1 cellular context compared by ENCODE assay signal in the genomic region with DNA sequence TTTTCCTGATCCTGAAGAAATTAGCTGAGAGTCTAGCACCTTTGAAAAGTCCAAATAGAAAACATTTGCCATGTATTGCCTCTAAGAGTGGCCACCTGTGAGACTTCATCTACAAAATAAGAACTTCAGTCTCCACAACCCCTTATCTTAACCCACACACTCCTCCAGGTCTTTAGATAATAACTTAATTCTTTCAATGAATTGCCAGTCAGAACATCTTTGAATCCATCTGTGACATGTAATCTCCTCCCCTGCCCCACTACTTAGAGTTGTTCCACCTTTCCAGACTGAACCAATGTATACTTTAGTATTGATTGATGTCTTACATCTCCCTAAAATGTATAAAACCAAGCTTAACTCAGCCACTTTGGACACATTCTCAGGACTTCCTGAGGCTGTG.
TF ChIP-seq lines count a peak whose summit lies in the region.

No MANE protein-coding gene starts in this region.

TF ChIP-seq in K562, 482 proteins besides CTCF, POLR2A, EP300 and RAD21 (continued from another document and continues in another):
- no peak for TF ChIP-seq SETDB1 (IDR thresholded peaks at IDR 0.05; ENCODE audit: low read length)
- TF ChIP-seq ZEB2 (IDR thresholded peaks at IDR 0.05), result peak; percentile 69; the same call in 1 of the 2 replicates
- no peak for TF ChIP-seq RNF219 (CRISPR knock-in tag; IDR thresholded peaks at IDR 0.05)
- TF ChIP-seq TCF3 (CRISPR knock-in tag; IDR thresholded peaks at IDR 0.05), result peak; percentile 85
- no peak for TF ChIP-seq ARID2 (IDR thresholded peaks at IDR 0.05)
- peak; percentile 59; the same call in 1 of the 2 replicates for TF ChIP-seq SMAD4 (CRISPR knock-in tag; conservative IDR thresholded peaks at IDR 0.05)
- TF ChIP-seq PRPF4 (IDR thresholded peaks at IDR 0.05; ENCODE audit: insufficient read depth, low read depth, low read length, poor library complexity, severe bottlenecking), result no peak
- TF ChIP-seq EHMT2 (IDR thresholded peaks at IDR 0.05), result no peak
- TF ChIP-seq, protein P1, sequence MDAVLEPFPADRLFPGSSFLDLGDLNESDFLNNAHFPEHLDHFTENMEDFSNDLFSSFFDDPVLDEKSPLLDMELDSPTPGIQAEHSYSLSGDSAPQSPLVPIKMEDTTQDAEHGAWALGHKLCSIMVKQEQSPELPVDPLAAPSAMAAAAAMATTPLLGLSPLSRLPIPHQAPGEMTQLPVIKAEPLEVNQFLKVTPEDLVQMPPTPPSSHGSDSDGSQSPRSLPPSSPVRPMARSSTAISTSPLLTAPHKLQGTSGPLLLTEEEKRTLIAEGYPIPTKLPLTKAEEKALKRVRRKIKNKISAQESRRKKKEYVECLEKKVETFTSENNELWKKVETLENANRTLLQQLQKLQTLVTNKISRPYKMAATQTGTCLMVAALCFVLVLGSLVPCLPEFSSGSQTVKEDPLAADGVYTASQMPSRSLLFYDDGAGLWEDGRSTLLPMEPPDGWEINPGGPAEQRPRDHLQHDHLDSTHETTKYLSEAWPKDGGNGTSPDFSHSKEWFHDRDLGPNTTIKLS (IDR thresholded peaks at IDR 0.05; ENCODE audit: borderline replicate concordance, low read depth), result no peak
- no peak for TF ChIP-seq XRCC5 (IDR thresholded peaks at IDR 0.05; ENCODE audit: low read depth, low read length)
- no peak for TF ChIP-seq MCM2 (IDR thresholded peaks at IDR 0.05; ENCODE audit: low read depth)
- no peak for TF ChIP-seq CCAR2 (IDR thresholded peaks at IDR 0.05; ENCODE audit: low read depth, low read length)
- TF ChIP-seq, protein P2, sequence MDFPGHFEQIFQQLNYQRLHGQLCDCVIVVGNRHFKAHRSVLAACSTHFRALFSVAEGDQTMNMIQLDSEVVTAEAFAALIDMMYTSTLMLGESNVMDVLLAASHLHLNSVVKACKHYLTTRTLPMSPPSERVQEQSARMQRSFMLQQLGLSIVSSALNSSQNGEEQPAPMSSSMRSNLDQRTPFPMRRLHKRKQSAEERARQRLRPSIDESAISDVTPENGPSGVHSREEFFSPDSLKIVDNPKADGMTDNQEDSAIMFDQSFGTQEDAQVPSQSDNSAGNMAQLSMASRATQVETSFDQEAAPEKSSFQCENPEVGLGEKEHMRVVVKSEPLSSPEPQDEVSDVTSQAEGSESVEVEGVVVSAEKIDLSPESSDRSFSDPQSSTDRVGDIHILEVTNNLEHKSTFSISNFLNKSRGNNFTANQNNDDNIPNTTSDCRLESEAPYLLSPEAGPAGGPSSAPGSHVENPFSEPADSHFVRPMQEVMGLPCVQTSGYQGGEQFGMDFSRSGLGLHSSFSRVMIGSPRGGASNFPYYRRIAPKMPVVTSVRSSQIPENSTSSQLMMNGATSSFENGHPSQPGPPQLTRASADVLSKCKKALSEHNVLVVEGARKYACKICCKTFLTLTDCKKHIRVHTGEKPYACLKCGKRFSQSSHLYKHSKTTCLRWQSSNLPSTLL (IDR thresholded peaks at IDR 0.05), result no peak
- TF ChIP-seq TAF9B (IDR thresholded peaks at IDR 0.05; ENCODE audit: partially characterized antibody), result no peak
- TF ChIP-seq FOXM1 (IDR thresholded peaks at IDR 0.05; ENCODE audit: low read depth), result peak; percentile 75
- no peak for TF ChIP-seq FOXM1 (CRISPR knock-in tag; IDR thresholded peaks at IDR 0.05; ENCODE audit: low read depth)
- TF ChIP-seq TAL1 (IDR thresholded peaks at IDR 0.05), result peak; percentile 90
- TF ChIP-seq ZBED1 (IDR thresholded peaks at IDR 0.05), result no peak
- TF ChIP-seq, protein P3, sequence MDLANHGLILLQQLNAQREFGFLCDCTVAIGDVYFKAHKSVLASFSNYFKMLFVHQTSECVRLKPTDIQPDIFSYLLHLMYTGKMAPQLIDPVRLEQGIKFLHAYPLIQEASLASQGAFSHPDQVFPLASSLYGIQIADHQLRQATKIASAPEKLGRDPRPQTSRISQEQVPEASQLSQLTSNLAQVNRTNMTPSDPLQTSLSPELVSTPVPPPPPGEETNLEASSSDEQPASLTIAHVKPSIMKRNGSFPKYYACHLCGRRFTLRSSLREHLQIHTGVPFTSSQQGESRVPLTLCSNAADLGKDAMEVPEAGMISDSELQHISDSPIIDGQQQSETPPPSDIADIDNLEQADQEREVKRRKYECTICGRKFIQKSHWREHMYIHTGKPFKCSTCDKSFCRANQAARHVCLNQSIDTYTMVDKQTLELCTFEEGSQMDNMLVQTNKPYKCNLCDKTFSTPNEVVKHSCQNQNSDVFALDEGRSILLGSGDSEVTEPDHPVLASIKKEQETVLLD (IDR thresholded peaks at IDR 0.05), result no peak
- TF ChIP-seq POLR3A (IDR thresholded peaks at IDR 0.05; ENCODE audit: borderline replicate concordance, extremely low read depth, insufficient read depth, insufficient read length), result no peak
- TF ChIP-seq, protein P4, sequence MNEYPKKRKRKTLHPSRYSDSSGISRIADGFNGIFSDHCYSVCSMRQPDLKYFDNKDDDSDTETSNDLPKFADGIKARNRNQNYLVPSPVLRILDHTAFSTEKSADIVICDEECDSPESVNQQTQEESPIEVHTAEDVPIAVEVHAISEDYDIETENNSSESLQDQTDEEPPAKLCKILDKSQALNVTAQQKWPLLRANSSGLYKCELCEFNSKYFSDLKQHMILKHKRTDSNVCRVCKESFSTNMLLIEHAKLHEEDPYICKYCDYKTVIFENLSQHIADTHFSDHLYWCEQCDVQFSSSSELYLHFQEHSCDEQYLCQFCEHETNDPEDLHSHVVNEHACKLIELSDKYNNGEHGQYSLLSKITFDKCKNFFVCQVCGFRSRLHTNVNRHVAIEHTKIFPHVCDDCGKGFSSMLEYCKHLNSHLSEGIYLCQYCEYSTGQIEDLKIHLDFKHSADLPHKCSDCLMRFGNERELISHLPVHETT (CRISPR knock-in tag; conservative IDR thresholded peaks at IDR 0.05 in 1 of 2, IDR thresholded peaks at IDR 0.05 in 1 of 2), result no peak
- TF ChIP-seq PML (IDR thresholded peaks at IDR 0.05; ENCODE audit: low read length), result peak; percentile 84
- TF ChIP-seq NFIC (IDR thresholded peaks at IDR 0.05), result peak; percentile 68
- no peak for TF ChIP-seq ZNF551 (CRISPR knock-in tag; IDR thresholded peaks at IDR 0.05)
- no peak for TF ChIP-seq MCM5 (IDR thresholded peaks at IDR 0.05; ENCODE audit: low read depth)
- 0 out of 2 replicates have a peak, but pooled peaks have one; percentile 42 for TF ChIP-seq DMBX1 (CRISPR knock-in tag; IDR thresholded peaks at IDR 0.05; ENCODE audit: borderline replicate concordance)
- TF ChIP-seq ZNF175 (CRISPR knock-in tag; IDR thresholded peaks at IDR 0.05; ENCODE audit: low read depth), result no peak
- TF ChIP-seq RBM22 (IDR thresholded peaks at IDR 0.05; ENCODE audit: low read depth, low read length, poor library complexity, severe bottlenecking), result no peak
- TF ChIP-seq, protein P5, sequence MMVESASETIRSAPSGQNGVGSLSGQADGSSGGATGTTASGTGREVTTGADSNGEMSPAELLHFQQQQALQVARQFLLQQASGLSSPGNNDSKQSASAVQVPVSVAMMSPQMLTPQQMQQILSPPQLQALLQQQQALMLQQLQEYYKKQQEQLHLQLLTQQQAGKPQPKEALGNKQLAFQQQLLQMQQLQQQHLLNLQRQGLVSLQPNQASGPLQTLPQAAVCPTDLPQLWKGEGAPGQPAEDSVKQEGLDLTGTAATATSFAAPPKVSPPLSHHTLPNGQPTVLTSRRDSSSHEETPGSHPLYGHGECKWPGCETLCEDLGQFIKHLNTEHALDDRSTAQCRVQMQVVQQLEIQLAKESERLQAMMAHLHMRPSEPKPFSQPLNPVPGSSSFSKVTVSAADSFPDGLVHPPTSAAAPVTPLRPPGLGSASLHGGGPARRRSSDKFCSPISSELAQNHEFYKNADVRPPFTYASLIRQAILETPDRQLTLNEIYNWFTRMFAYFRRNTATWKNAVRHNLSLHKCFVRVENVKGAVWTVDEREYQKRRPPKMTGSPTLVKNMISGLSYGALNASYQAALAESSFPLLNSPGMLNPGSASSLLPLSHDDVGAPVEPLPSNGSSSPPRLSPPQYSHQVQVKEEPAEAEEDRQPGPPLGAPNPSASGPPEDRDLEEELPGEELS (CRISPR knock-in tag; IDR thresholded peaks at IDR 0.05; ENCODE audit: borderline replicate concordance), result no peak
- no peak for TF ChIP-seq MAZ (CRISPR knock-in tag; conservative IDR thresholded peaks at IDR 0.05 in 1 of 2, IDR thresholded peaks at IDR 0.05 in 1 of 2)
- peak; percentile 67 for TF ChIP-seq DPF2 (IDR thresholded peaks at IDR 0.05)
- peak; percentile 66; the same call in 1 of the 2 replicates for TF ChIP-seq SMARCE1 (IDR thresholded peaks at IDR 0.05)
- TF ChIP-seq ZFP30 (CRISPR knock-in tag; IDR thresholded peaks at IDR 0.05; ENCODE audit: borderline replicate concordance), result no peak
- TF ChIP-seq HINFP (tag; conservative IDR thresholded peaks at IDR 0.05; ENCODE audit: low read depth), result no peak
- no peak for TF ChIP-seq CBX1 (IDR thresholded peaks at IDR 0.05; ENCODE audit: low read depth)
- no peak for TF ChIP-seq TAF1 (IDR thresholded peaks at IDR 0.05; ENCODE audit: control insufficient read depth, extremely low read depth, insufficient read depth, low read length, severe bottlenecking)
- peak; percentile 73 for TF ChIP-seq ZNF311 (CRISPR knock-in tag; IDR thresholded peaks at IDR 0.05)
- TF ChIP-seq, protein P6, sequence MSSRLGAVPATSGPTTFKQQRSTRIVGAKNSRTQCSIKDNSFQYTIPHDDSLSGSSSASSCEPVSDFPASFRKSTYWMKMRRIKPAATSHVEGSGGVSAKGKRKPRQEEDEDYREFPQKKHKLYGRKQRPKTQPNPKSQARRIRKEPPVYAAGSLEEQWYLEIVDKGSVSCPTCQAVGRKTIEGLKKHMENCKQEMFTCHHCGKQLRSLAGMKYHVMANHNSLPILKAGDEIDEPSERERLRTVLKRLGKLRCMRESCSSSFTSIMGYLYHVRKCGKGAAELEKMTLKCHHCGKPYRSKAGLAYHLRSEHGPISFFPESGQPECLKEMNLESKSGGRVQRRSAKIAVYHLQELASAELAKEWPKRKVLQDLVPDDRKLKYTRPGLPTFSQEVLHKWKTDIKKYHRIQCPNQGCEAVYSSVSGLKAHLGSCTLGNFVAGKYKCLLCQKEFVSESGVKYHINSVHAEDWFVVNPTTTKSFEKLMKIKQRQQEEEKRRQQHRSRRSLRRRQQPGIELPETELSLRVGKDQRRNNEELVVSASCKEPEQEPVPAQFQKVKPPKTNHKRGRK (tag; IDR thresholded peaks at IDR 0.05), result no peak
- TF ChIP-seq SMAD2 (IDR thresholded peaks at IDR 0.05; ENCODE audit: low read depth, low read length), result no peak
- TF ChIP-seq SMARCA5 (IDR thresholded peaks at IDR 0.05), result no peak
- TF ChIP-seq PPARD (CRISPR knock-in tag; IDR thresholded peaks at IDR 0.05), result no peak
- no peak for TF ChIP-seq CREM (IDR thresholded peaks at IDR 0.05; ENCODE audit: low read depth)
- TF ChIP-seq MEF2A (IDR thresholded peaks at IDR 0.05; ENCODE audit: control insufficient read depth, low read depth, low read length), result no peak
- no peak for TF ChIP-seq MYBL2 (IDR thresholded peaks at IDR 0.05; ENCODE audit: low read depth)
- no peak for TF ChIP-seq MYBL2 (CRISPR knock-in tag; IDR thresholded peaks at IDR 0.05; ENCODE audit: borderline replicate concordance)
- TF ChIP-seq HBP1 (CRISPR knock-in tag; IDR thresholded peaks at IDR 0.05), result no peak
- no peak for TF ChIP-seq ZNF586 (CRISPR knock-in tag; conservative IDR thresholded peaks at IDR 0.05)
- peak; percentile 78 for TF ChIP-seq ZNF57 (CRISPR knock-in tag; IDR thresholded peaks at IDR 0.05)
- no peak for TF ChIP-seq NFRKB (IDR thresholded peaks at IDR 0.05; ENCODE audit: low read depth)
- no peak for TF ChIP-seq ZNF12 (CRISPR knock-in tag; IDR thresholded peaks at IDR 0.05)
- no peak for TF ChIP-seq ZNF174 (CRISPR knock-in tag; IDR thresholded peaks at IDR 0.05)
